ENCODE assay signal across 7 cellular contexts in the genomic region with DNA sequence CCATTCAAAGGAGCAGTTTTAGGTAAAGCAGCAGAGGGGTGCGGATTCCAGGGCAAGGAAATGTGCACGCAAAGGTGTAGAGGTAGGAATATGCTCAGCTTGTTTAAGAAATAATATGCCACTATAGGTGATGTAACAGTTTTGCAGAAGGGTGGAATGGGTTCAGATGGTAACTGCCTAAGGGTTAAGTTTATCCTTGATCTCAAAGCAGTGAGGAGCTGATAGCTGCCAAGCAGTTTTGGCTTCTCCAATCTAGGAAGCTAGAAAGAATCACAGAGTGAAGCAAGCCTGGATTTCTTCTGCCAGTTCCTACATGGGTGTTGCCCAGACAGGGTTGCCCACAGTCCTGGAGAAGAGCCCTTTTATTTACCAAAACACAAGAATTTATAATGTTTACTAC.
"Had no signal": no experiment of that assay in that cellular context is flagged by ENCODE, and none has a peak within 500 bp of the region (broad histone marks: within the 10 kb centered on the region; RNA-seq: fewer than 3 reads in every experiment).

No MANE protein-coding gene starts in this region.

- FAIRE-seq: H54, HTR-8/SVneo, K562 had no signal

- ATAC-seq: K562 had no signal

- H3K4me3 Mint-ChIP-seq: H9 had no signal

- DNase-seq: GOT3, H9, HCEC 1CT, IMR-90 had no signal

- H3K4me3 ChIP-seq: K562 had no signal
